26 cellular contexts compared by ENCODE assay signal in genomic region chr10:114168450-114169009, GRCh38. TPM values are rescaled to one million over a fixed set of nuclear protein-coding genes. Genes with fewer than 3 reads are reported as not detected.
A peak's percentile ranks its signal among the peaks of the same experiment; 100 is the strongest.
DNase-seq lines count a peak whose midpoint lies in the region; ATAC-seq, FAIRE-seq and TF ChIP-seq lines count a peak whose summit lies in the region.
"Had no signal": no experiment of that assay in that cellular context is flagged by ENCODE, and none has a peak within 500 bp of the region (broad histone marks: within the 10 kb centered on the region; RNA-seq: fewer than 3 reads in every experiment).

No MANE protein-coding gene starts in this region.

- H3K9me2 ChIP-seq in HCT116 (ENCODE audit: insufficient read depth): no peaks in the 10 kb centered on the region

- peaks cover 9% of the 10 kb centered on the region; the same call in 2 of the 3 replicates for H3K9me3 ChIP-seq in A549
- H3K9me3 ChIP-seq in HCT116 (ENCODE audit: control insufficient read depth in 1 of 2, insufficient read depth in 1 of 2, low read depth in 1 of 2, low read length in 2 of 2): peaks cover 3 to 11% of the 10 kb centered on the region in 2 experiments; a peak in 2 of 4 replicates
- H3K9me3 ChIP-seq in GM12878 (replicated peaks; ENCODE audit: control insufficient read depth, insufficient read depth, low read length): peaks cover 4% of the 10 kb centered on the region
- H3K9me3 ChIP-seq in small intestine (ENCODE audit: control insufficient read depth, low read depth): peaks cover 1% of the 10 kb centered on the region

- H3K36me3 ChIP-seq in HCT116 (ENCODE audit: control insufficient read depth in 1 of 2, insufficient read depth in 2 of 2, low read length in 2 of 2): no peaks in the 10 kb centered on the region
- no peaks in the 10 kb centered on the region for H3K36me3 ChIP-seq in GM12878 (ENCODE audit: control insufficient read depth in 2 of 2, insufficient read depth in 2 of 2, low read length in 1 of 2)
- peaks cover 0 to 2% of the 10 kb centered on the region in 2 donors for H3K36me3 ChIP-seq in small intestine (ENCODE audit: control insufficient read depth in 2 of 2, insufficient read depth in 2 of 2, low read length in 2 of 2)

- H3K27me3 ChIP-seq in HCT116 (ENCODE audit: insufficient read depth, low read length) (no peaks in the 10 kb centered on the region), GM12878 (replicated peaks in 1 of 2; ENCODE audit: control insufficient read depth in 2 of 2, insufficient read depth in 2 of 2, low read length in 1 of 2) (no peaks in the 10 kb centered on the region), small intestine (ENCODE audit: control insufficient read depth in 2 of 2, insufficient read depth in 2 of 2, low read length in 2 of 2) (no peaks in the 10 kb centered on the region)
- H3K27me3 ChIP-seq: SJSA1 had no signal

- peaks cover 46% of the 10 kb centered on the region for H3K79me2 ChIP-seq in HCT116 (ENCODE audit: insufficient read depth, low read length)
- H3K79me2 ChIP-seq in GM12878 (ENCODE audit: control insufficient read depth, insufficient read depth, low read length): peaks cover 26% of the 10 kb centered on the region

- H3K9me3 Mint-ChIP-seq in naive B cell: peaks cover 0 to 7% (median 4%) of the 10 kb centered on the region in 7 donors

- no peak overlapping the region for H3K4me2 ChIP-seq in A549
- no peak overlapping the region for H3K4me2 ChIP-seq in HCT116 (ENCODE audit: low read length)
- H3K4me2 ChIP-seq in GM12878 (ENCODE audit: control insufficient read depth, insufficient read depth): no peak overlapping the region
- H3K4me2 ChIP-seq: PC-9 had no signal

- 90% methylated on average over 3 of the region's 3 CpGs for WGBS in A549 (ENCODE audit: missing lambda C conversion rate)
- whole genome bisulfite sequencing in GM12878 (ENCODE audit: insufficient coverage, insufficient replicate concordance, low lambda C conversion rate, missing lambda C conversion rate): 100% methylated on average over 3 of the region's 3 CpGs
- WGBS in small intestine, 3 donors: 90 to 96% (median 95%) methylated on average over 3 of the region's 3 CpGs

- no peak overlapping the region for H3K9ac ChIP-seq in HCT116 (ENCODE audit: low read length)
- H3K9ac ChIP-seq in GM12878 (ENCODE audit: control insufficient read depth, insufficient read depth, low read length): no peak overlapping the region

- BruUV-seq in HCT116 (replicated peaks; lab: Mats Ljungman, UMichigan) (no TSS peak), GM12878 (replicated peaks; lab: Mats Ljungman, UMichigan) (no TSS peak)

- POLR2A ChIA-PET in A549 (lab: Yijun Ruan, JAX) (no interaction called here), HCT116 (lab: Charles Lee) (no interaction called here), GM12878 (lab: Charles Lee) (interaction anchor here (0.7 kb wide), 1 partner anchor 342 kb away, joined by 4 read pairs; no protein-coding TSS in a partner anchor)

- in situ Hi-C loops in GM12878 (cut with MboI): no loop called here

- no peak for FAIRE-seq in A549 (lab: Jason Lieb, UNC)
- FAIRE-seq in GM12878 (lab: Jason Lieb, UNC): no peak
- no peak for FAIRE-seq in small intestine (lab: Jason Lieb, UNC)
- FAIRE-seq: HTR-8/SVneo had no signal

- peak overlapping the region in 4 of 6 donors; percentile 13 to 77 (median 50) for H3K27ac Mint-ChIP-seq in naive B cell

- SMC1A ChIA-PET in GM12878 (lab: Charles Lee; ENCODE audit: uncharacterized antibody, unreplicated experiment): no interaction called here

- TF ChIP-seq POLR2A in A549 (IDR thresholded peaks at IDR 0.05; ENCODE audit: low read length): no peak
- no peak for TF ChIP-seq POLR2A in HCT116 (IDR thresholded peaks at IDR 0.05; ENCODE audit: borderline replicate concordance, extremely low read depth, insufficient read depth, insufficient read length)
- TF ChIP-seq POLR2A in GM12878 (IDR thresholded peaks at IDR 0.05; ENCODE audit: low read depth, low read length): no peak

- H3K36me3 Mint-ChIP-seq in naive B cell: peaks cover 14 to 21% of the 10 kb centered on the region in 2 donors

- CTCF ChIA-PET in A549 (lab: Yijun Ruan, JAX): no interaction called here
- CTCF ChIA-PET in HCT116 (lab: Charles Lee): interaction anchor here (0.9 kb wide), 1 partner anchor 10 kb away, joined by 3 read pairs; no protein-coding TSS in a partner anchor
- CTCF ChIA-PET in GM12878 (lab: Yijun Ruan, JAX): no interaction called here

- intact Hi-C loops in HCT116 (cut with micrococcal nuclease): no loop called here
- intact Hi-C loops in GM12878 (cut with micrococcal nuclease; ENCODE audit: unreplicated experiment): no loop called here
- intact Hi-C loops in Right ventricle myocardium inferior (cut with DNase I): no loop called here

- TF ChIP-seq CTCF in A549 (IDR thresholded peaks at IDR 0.05) (no peak), HCT116 (IDR thresholded peaks at IDR 0.05 in 2 of 3, conservative IDR thresholded peaks at IDR 0.05 in 1 of 3; ENCODE audit: borderline replicate concordance in 1 of 3, insufficient read depth in 1 of 3, low read depth in 2 of 3, low read length in 2 of 3) (no peak), GM12878 (IDR thresholded peaks at IDR 0.05 in 2 of 3, conservative IDR thresholded peaks at IDR 0.05 in 1 of 3; ENCODE audit: control insufficient read depth in 2 of 3, extremely low read depth in 1 of 3, insufficient read depth in 1 of 3, low read depth in 3 of 3, low read length in 3 of 3) (no peak)

- no peaks in the 10 kb centered on the region for H4K20me1 ChIP-seq in HCT116 (ENCODE audit: insufficient read depth)
- H4K20me1 ChIP-seq in GM12878 (ENCODE audit: control insufficient read depth, insufficient read depth): no peaks in the 10 kb centered on the region

- TF ChIP-seq EP300 in A549 (IDR thresholded peaks at IDR 0.05) (no peak), GM12878 (IDR thresholded peaks at IDR 0.05; ENCODE audit: borderline replicate concordance in 1 of 2, control insufficient read depth in 1 of 2, low read depth in 2 of 2, low read length in 2 of 2) (no peak)

- H3K27me3 Mint-ChIP-seq in naive B cell: no peaks in the 10 kb centered on the region

- H3K4me3 ChIP-seq in A549: no peak overlapping the region
- no peak overlapping the region for H3K4me3 ChIP-seq in HCT116 (replicated peaks in 1 of 2; ENCODE audit: low read depth in 1 of 2, low read length in 2 of 2)
- no peak overlapping the region for H3K4me3 ChIP-seq in GM12878
- no peak overlapping the region for H3K4me3 ChIP-seq in small intestine (ENCODE audit: low read depth in 1 of 2, low read length in 2 of 2)
- H3K4me3 ChIP-seq: PC-9, SJSA1 had no signal

- RAD21 ChIA-PET in HCT116 (lab: Charles Lee; ENCODE audit: low non-redundant PET in 1 of 2, low total read pairs in 2 of 2, uncharacterized antibody in 2 of 2, unreplicated experiment in 2 of 2): no interaction called here
- RAD21 ChIA-PET in GM12878 (lab: Charles Lee; ENCODE audit: unreplicated experiment): no interaction called here

- TF ChIP-seq RAD21 in A549 (conservative IDR thresholded peaks at IDR 0.05 in 1 of 2, IDR thresholded peaks at IDR 0.05 in 1 of 2) (no peak), HCT116 (IDR thresholded peaks at IDR 0.05; ENCODE audit: low read depth) (no peak), GM12878 (IDR thresholded peaks at IDR 0.05; ENCODE audit: insufficient read depth, low read depth, low read length) (no peak)

- ATAC-seq in A549 (no peak), HCT116 (no peak), GM12878 (no peak), naive B cell (ENCODE audit: low read depth in 2 of 2) (no peak), Right ventricle myocardium inferior (no peak)

- H3K4me1 ChIP-seq in A549: peaks cover 11% of the 10 kb centered on the region; the same call in 1 of the 3 replicates
- peaks cover 6 to 16% of the 10 kb centered on the region in 2 experiments; a peak in 3 of 4 replicates for H3K4me1 ChIP-seq in HCT116 (ENCODE audit: control insufficient read depth in 1 of 2, insufficient read depth in 2 of 2, low read length in 2 of 2)
- H3K4me1 ChIP-seq in GM12878 (ENCODE audit: control insufficient read depth, insufficient read depth, low read length): peaks cover 8% of the 10 kb centered on the region
- H3K4me1 ChIP-seq in small intestine (ENCODE audit: control insufficient read depth in 2 of 2, insufficient read depth in 1 of 2, low read depth in 1 of 2, low read length in 1 of 2): peaks cover 0 to 3% of the 10 kb centered on the region in 2 donors

- H3K27ac ChIP-seq in A549 (no peak overlapping the region), HCT116 (ENCODE audit: low read depth, low read length) (no peak overlapping the region), GM12878 (ENCODE audit: control insufficient read depth, insufficient read depth) (no peak overlapping the region), small intestine (ENCODE audit: low read depth in 1 of 2, low read length in 1 of 2) (no peak overlapping the region)
- H3K27ac ChIP-seq: PC-9, SJSA1 had no signal

- H2AFZ ChIP-seq in HCT116 (ENCODE audit: low read depth, low read length, poor library complexity, severe bottlenecking) (no peak overlapping the region), GM12878 (ENCODE audit: control insufficient read depth, low read depth, low read length) (no peak overlapping the region)
- H2AFZ ChIP-seq: PC-9 had no signal

- peaks cover 24 to 37% (median 34%) of the 10 kb centered on the region in 3 donors for H3K4me1 Mint-ChIP-seq in naive B cell

- H3K4me3 Mint-ChIP-seq in naive B cell: peak overlapping the region in 2 of 8 donors; percentile 17 to 65
- H3K4me3 Mint-ChIP-seq: H9 had no signal

- DNase-seq in A549 (ENCODE audit: low read depth in 1 of 2, low spot score in 1 of 2): no peak
- DNase-seq in HCT116 (ENCODE audit: low read depth, low spot score): no peak
- DNase-seq in GM12878 (ENCODE audit: low read depth, low spot score): no peak
- no peak for DNase-seq in naive B cell
- no peak for DNase-seq in stimulated activated CD4-positive, alpha-beta T cell treated with anti-CD3 and anti-CD28 coated beads, Interleukin-4, amount 100 ng/mL, for 1 hour
- DNase-seq in midbrain (lab: John Stamatoyannopoulos, UW): no peak
- no peak for DNase-seq in Right ventricle myocardium inferior (ENCODE audit: missing footprints)
- no peak for DNase-seq in small intestine
- DNase-seq: 8988T; DMS79 treated with DMSO at 0.1 percent for 48 hours; H9; KBM-7; MV-4-11; NCI-H1105 treated with DMSO at 0.1 percent for 48 hours; NCI-H2029; NCI-H446; NCI-H524 treated with DMSO at 0.1 percent for 48 hours; NCI-H774; NK-92 treated with Interleukin-12 subunit alpha and Interleukin-12 subunit beta, amount 100 ng/mL, for 24 hours; PC-9; Right ventricle myocardium superior had no signal

RNA-seq across cellular contexts. Expression of gene CCDC186, which starts 5.5 kb away (rescaled TPM):
- 8.3 and 13.4 TPM in 2 replicates for polyA plus RNA-seq in A549 (2011; rRNA removed)
- 1.1 TPM in 2 replicates for polyA plus RNA-seq in A549 (2012; cell fraction: cytosol; rRNA removed)
- polyA plus RNA-seq in A549 (2012; cell fraction: nucleus; rRNA removed): 0.70 and 1.1 TPM in 2 replicates
- 6.6 to 7.4 TPM (median 6.8 TPM) in 3 replicates for polyA plus RNA-seq in A549 (2017; fragmentation: RNase III; extraction: RNeasy Plus Mini Kit Qiagen cat#74134 plus additional on column Dnase treatment)
- polyA minus RNA-seq in A549 (2011; rRNA and poly(A)+ RNA removed): 3.5 and 3.8 TPM in 2 replicates
- total RNA-seq in HCT116 (2021; ENCODE audit: unreplicated experiment): 17.1 TPM
- 4.4 TPM in 2 replicates for polyA plus RNA-seq in HCT116 (2012)
- 35.5 and 51.6 TPM in 2 replicates for total RNA-seq in GM12878 (2013; cell fraction: nucleolus; rRNA removed)
- 8.3 and 9.9 TPM in 2 replicates for total RNA-seq in GM12878 (2014; rRNA removed)
- 13.1 and 14.0 TPM in 2 replicates for total RNA-seq in GM12878 (2014; rRNA removed; fragmentation: Illumina TruSeq; extraction: Trizol)
- 7.3 and 7.4 TPM in 2 replicates for total RNA-seq in GM12878 (2021)
- 2.8 TPM for polyA plus RNA-seq in GM12878 (2011; ENCODE audit: low read depth)
- polyA plus RNA-seq in GM12878 (2011; rRNA removed): 7.5 and 14.8 TPM in 2 replicates
- polyA plus RNA-seq in GM12878 (2011; cell fraction: cytosol; rRNA removed): 2.4 TPM in 2 replicates
- 5.4 and 6.5 TPM in 2 replicates for polyA plus RNA-seq in GM12878 (2011; cell fraction: nucleus; rRNA removed)
- 5.5 and 7.0 TPM in 2 replicates for polyA plus RNA-seq in GM12878 (2012)
- 10.4 and 11.4 TPM in 2 replicates for polyA plus RNA-seq in GM12878 (2014; fragmentation: Illumina TruSeq; extraction: Trizol)
- polyA plus RNA-seq in GM12878 (2014; fragmentation: Nextera tagmentation; extraction: Ambion mirVana): 1 to 10 TPM; 3.5 to 5.4 TPM
- 5.9 and 6.7 TPM in 2 replicates for polyA plus RNA-seq in GM12878 (2014; rRNA removed)
- polyA plus RNA-seq in GM12878 (2016; fragmentation: Nextera tagmentation; extraction: Ambion mirVana): 1 to 10 TPM; 6.6 to 7.2 TPM
- 8.0 and 9.7 TPM in 2 replicates for polyA minus RNA-seq in GM12878 (2011; rRNA and poly(A)+ RNA removed)
- polyA minus RNA-seq in GM12878 (2011; cell fraction: cytosol; rRNA and poly(A)+ RNA removed): 2.8 and 3.8 TPM in 2 replicates
- 8.8 and 13.3 TPM in 2 replicates for polyA minus RNA-seq in GM12878 (2011; cell fraction: nucleus; rRNA and poly(A)+ RNA removed)
- polyA plus RNA-seq in naive B cell (ENCODE audit: low read depth in 6 of 6): 10 to 100 TPM; 18.1 to 27.5 (median 21.2) TPM
- 17.4 TPM for total RNA-seq in Right ventricle myocardium inferior
- 10 to 100 TPM in 2 of 3 donors, 1 to 10 TPM in 1; 7.2 to 13.0 (median 11.1) TPM for polyA plus RNA-seq in small intestine

RNA-seq across cellular contexts. Expression of gene TDRD1, which starts 10.6 kb away (rescaled TPM):
- polyA plus RNA-seq in A549 (2011; rRNA removed) (not detected in 2 replicates), A549 (2017; fragmentation: RNase III; extraction: RNeasy Plus Mini Kit Qiagen cat#74134 plus additional on column Dnase treatment) (not detected in 3 replicates), GM12878 (2011; rRNA removed) (not detected in 2 replicates), GM12878 (2014; fragmentation: Illumina TruSeq; extraction: Trizol) (0.04 TPM in 1 of 2 replicates, not detected in the other), GM12878 (2014; fragmentation: Nextera tagmentation; extraction: Ambion mirVana) (not detected), GM12878 (2014; rRNA removed) (0.03 TPM in 1 of 2 replicates, not detected in the other), GM12878 (2016; fragmentation: Nextera tagmentation; extraction: Ambion mirVana) (not detected), naive B cell (ENCODE audit: low read depth in 6 of 6) (under 1 TPM in 1 of 6 donors, not detected in 5; 0.75 TPM), small intestine (under 1 TPM in 1 of 3 donors, not detected in 2; 0.10 TPM)
- not detected in 2 replicates for polyA plus RNA-seq in A549 (2012; cell fraction: cytosol; rRNA removed)
- polyA plus RNA-seq in A549 (2012; cell fraction: nucleus; rRNA removed): not detected in 2 replicates
- polyA minus RNA-seq in A549 (2011; rRNA and poly(A)+ RNA removed): not detected in 2 replicates
- total RNA-seq in HCT116 (2021; ENCODE audit: unreplicated experiment) (not detected), GM12878 (2014; rRNA removed) (not detected in 2 replicates), GM12878 (2014; rRNA removed; fragmentation: Illumina TruSeq; extraction: Trizol) (not detected in 2 replicates), GM12878 (2021) (not detected in 2 replicates), Right ventricle myocardium inferior (4.0 TPM)
- polyA plus RNA-seq in HCT116 (2012): not detected in 2 replicates
- not detected in 2 replicates for total RNA-seq in GM12878 (2013; cell fraction: nucleolus; rRNA removed)
- not detected for polyA plus RNA-seq in GM12878 (2011; ENCODE audit: low read depth)
- not detected in 2 replicates for polyA plus RNA-seq in GM12878 (2011; cell fraction: cytosol; rRNA removed)
- polyA plus RNA-seq in GM12878 (2011; cell fraction: nucleus; rRNA removed): not detected in 2 replicates
- not detected in 2 replicates for polyA plus RNA-seq in GM12878 (2012)
- not detected in 2 replicates for polyA minus RNA-seq in GM12878 (2011; rRNA and poly(A)+ RNA removed)
- polyA minus RNA-seq in GM12878 (2011; cell fraction: cytosol; rRNA and poly(A)+ RNA removed): not detected in 2 replicates
- polyA minus RNA-seq in GM12878 (2011; cell fraction: nucleus; rRNA and poly(A)+ RNA removed): not detected in 2 replicates
- total RNA-seq: MCF 10A, PC-9, RPMI7951, SJSA1 had no signal
- polyA plus RNA-seq: BJ had no signal
